1 cellular context compared by ENCODE assay signal in the genomic region with DNA sequence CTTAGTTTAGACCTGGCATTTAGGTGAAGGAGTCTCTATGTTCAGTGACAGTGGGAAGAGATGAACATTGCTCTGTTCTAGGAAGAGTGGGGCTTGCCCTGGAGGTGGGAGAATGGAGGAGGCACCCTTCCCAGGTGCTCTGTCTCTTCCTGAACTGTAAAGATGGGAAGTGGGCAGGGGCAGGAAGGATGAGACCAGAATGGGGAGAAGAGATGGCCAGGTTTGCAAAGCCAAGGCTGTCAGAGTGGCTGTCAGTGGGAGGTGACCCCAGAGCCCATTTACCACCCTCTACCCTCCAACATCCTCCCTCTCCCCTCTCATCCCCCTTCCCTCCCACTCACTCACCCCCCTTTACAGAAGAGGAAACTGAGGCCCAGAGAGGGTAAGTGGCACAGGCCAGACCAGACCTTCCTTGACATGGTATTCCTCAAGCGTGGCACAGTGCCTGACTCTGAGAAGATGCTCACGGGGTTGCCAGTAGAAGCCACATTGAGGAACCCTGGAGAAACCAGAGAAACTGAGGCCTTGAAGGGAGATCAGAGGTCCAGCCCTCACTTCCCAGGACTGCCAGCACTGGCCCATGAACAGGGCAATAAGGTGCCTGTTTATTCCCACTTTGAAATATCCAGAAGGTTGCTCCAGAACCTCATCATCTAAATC.
TF ChIP-seq lines count a peak whose summit lies in the region.

No MANE protein-coding gene starts in this region.

TF ChIP-seq in WTC11, 78 proteins besides CTCF, POLR2A, EP300 and RAD21 (continued from another document):
- TF ChIP-seq, protein P1, sequence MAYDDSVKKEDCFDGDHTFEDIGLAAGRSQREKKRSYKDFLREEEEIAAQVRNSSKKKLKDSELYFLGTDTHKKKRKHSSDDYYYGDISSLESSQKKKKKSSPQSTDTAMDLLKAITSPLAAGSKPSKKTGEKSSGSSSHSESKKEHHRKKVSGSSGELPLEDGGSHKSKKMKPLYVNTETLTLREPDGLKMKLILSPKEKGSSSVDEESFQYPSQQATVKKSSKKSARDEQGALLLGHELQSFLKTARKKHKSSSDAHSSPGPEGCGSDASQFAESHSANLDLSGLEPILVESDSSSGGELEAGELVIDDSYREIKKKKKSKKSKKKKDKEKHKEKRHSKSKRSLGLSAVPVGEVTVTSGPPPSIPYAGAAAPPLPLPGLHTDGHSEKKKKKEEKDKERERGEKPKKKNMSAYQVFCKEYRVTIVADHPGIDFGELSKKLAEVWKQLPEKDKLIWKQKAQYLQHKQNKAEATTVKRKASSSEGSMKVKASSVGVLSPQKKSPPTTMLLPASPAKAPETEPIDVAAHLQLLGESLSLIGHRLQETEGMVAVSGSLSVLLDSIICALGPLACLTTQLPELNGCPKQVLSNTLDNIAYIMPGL (CRISPR knock-in tag; IDR thresholded peaks at IDR 0.05) = no peak
- TF ChIP-seq, protein P2, sequence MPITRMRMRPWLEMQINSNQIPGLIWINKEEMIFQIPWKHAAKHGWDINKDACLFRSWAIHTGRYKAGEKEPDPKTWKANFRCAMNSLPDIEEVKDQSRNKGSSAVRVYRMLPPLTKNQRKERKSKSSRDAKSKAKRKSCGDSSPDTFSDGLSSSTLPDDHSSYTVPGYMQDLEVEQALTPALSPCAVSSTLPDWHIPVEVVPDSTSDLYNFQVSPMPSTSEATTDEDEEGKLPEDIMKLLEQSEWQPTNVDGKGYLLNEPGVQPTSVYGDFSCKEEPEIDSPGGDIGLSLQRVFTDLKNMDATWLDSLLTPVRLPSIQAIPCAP (CRISPR knock-in tag; IDR thresholded peaks at IDR 0.05) = no peak
- TF ChIP-seq ETV6 (CRISPR knock-in tag; IDR thresholded peaks at IDR 0.05) (no peak), HMGA2 (CRISPR knock-in tag; IDR thresholded peaks at IDR 0.05) (no peak), ZNF671 (CRISPR knock-in tag; IDR thresholded peaks at IDR 0.05) (no peak), ZBTB21 (CRISPR knock-in tag; IDR thresholded peaks at IDR 0.05; ENCODE audit: borderline replicate concordance) (no peak), JAZF1 (CRISPR knock-in tag; IDR thresholded peaks at IDR 0.05) (no peak), ZNF232 (CRISPR knock-in tag; IDR thresholded peaks at IDR 0.05) (no peak)
- TF ChIP-seq, protein P3, sequence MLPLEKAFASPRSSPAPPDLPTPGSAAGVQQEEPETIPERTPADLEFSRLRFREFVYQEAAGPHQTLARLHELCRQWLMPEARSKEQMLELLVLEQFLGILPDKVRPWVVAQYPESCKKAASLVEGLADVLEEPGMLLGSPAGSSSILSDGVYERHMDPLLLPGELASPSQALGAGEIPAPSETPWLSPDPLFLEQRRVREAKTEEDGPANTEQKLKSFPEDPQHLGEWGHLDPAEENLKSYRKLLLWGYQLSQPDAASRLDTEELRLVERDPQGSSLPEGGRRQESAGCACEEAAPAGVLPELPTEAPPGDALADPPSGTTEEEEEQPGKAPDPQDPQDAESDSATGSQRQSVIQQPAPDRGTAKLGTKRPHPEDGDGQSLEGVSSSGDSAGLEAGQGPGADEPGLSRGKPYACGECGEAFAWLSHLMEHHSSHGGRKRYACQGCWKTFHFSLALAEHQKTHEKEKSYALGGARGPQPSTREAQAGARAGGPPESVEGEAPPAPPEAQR (CRISPR knock-in tag; IDR thresholded peaks at IDR 0.05) = no peak
- TF ChIP-seq, protein P4, sequence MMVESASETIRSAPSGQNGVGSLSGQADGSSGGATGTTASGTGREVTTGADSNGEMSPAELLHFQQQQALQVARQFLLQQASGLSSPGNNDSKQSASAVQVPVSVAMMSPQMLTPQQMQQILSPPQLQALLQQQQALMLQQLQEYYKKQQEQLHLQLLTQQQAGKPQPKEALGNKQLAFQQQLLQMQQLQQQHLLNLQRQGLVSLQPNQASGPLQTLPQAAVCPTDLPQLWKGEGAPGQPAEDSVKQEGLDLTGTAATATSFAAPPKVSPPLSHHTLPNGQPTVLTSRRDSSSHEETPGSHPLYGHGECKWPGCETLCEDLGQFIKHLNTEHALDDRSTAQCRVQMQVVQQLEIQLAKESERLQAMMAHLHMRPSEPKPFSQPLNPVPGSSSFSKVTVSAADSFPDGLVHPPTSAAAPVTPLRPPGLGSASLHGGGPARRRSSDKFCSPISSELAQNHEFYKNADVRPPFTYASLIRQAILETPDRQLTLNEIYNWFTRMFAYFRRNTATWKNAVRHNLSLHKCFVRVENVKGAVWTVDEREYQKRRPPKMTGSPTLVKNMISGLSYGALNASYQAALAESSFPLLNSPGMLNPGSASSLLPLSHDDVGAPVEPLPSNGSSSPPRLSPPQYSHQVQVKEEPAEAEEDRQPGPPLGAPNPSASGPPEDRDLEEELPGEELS (CRISPR knock-in tag; IDR thresholded peaks at IDR 0.05) = no peak
- TF ChIP-seq, protein P5, sequence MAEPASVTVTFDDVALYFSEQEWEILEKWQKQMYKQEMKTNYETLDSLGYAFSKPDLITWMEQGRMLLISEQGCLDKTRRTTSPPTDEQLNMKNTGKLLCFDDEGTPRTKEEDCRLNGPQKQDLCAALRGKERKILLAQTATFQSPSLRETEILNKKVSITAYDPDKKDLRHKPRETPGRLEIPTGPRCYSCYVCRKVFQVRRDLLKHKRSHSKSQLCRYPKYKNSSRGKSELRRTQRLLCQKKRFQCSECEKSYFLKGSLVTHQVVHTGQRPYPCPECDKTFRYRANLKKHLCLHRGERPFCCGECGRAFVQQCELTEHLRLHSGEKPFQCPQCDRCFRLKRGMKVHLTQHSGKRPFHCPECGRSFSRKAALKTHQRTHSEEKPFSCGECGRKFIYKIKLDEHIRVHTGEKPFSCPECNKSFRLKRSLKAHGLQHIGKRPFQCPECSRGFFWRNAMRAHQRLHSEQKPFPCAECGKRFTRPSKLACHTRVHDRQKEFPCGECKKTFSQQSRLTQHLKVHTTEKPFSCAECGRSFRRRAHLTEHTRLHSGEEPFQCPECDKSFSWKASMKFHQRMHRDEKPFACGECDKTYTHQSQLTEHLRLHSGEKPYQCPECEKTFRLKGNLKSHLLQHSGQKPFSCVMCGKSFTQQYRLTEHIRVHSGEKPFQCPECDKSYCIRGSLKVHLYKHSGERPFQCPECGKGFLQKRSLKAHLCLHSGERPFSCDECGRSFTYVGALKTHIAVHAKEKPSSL (CRISPR knock-in tag; conservative IDR thresholded peaks at IDR 0.05) = no peak
- TF ChIP-seq, protein P6, sequence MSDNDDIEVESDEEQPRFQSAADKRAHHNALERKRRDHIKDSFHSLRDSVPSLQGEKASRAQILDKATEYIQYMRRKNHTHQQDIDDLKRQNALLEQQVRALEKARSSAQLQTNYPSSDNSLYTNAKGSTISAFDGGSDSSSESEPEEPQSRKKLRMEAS (CRISPR knock-in tag; IDR thresholded peaks at IDR 0.05) = no peak
- TF ChIP-seq, protein P7, sequence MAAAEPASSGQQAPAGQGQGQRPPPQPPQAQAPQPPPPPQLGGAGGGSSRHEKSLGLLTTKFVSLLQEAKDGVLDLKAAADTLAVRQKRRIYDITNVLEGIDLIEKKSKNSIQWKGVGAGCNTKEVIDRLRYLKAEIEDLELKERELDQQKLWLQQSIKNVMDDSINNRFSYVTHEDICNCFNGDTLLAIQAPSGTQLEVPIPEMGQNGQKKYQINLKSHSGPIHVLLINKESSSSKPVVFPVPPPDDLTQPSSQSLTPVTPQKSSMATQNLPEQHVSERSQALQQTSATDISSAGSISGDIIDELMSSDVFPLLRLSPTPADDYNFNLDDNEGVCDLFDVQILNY (CRISPR knock-in tag; IDR thresholded peaks at IDR 0.05) = no peak
